1 cellular context compared by ENCODE assay signal in genomic region chr14:59882957-59883356, GRCh38.
TF ChIP-seq lines count a peak whose summit lies in the region.

No MANE protein-coding gene starts in this region.

TF ChIP-seq in K562, 482 proteins besides CTCF, POLR2A, EP300 and RAD21 (continued from another document):
- TF ChIP-seq CUX1 (CRISPR knock-in tag; IDR thresholded peaks at IDR 0.05): no peak
- TF ChIP-seq HMBOX1 (IDR thresholded peaks at IDR 0.05): no peak
- no peak for TF ChIP-seq MED1 (CRISPR knock-in tag; IDR thresholded peaks at IDR 0.05; ENCODE audit: borderline replicate concordance)
- TF ChIP-seq RCOR1 (IDR thresholded peaks at IDR 0.05; ENCODE audit: borderline replicate concordance in 1 of 2, low read depth in 2 of 2, low read length in 2 of 2): no peak
- no peak for TF ChIP-seq TAL1 (IDR thresholded peaks at IDR 0.05)
